ENCODE assay signal across 14 cellular contexts in the genomic region with DNA sequence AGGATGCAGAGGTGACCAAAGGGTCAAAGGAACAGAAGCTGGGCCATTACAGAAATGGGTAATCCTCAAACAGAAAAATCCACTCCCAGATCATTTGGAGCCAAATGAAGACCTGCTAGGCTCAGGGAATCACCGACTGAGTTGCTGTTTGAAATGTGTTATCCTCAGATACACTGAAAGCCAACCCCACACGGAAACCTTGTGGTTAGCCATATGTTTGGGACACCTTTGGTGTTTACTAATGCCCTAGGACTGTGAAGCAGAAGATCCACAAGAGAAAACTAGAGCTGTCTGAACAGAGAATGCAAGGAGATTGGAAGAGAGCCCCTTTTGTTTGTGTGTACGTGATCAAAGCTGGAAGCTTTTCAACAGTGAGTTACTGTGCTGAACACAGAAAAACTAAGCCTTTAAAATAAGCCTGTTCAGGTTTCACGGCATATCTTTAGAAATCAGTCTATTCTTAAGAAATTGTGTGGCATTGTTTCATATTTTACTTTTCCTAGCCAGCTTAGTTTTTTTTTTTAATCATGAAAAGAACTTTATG.
A peak's percentile ranks its signal among the peaks of the same experiment; 100 is the strongest.
DNase-seq lines count a peak whose midpoint lies in the region; ATAC-seq and TF ChIP-seq lines count a peak whose summit lies in the region.
"Had no signal": no experiment of that assay in that cellular context is flagged by ENCODE, and none has a peak within 500 bp of the region (broad histone marks: within the 10 kb centered on the region; RNA-seq: fewer than 3 reads in every experiment).

No MANE protein-coding gene starts in this region.

- H3K9me3 Mint-ChIP-seq in HFFc6, result peaks cover 45% of the 10 kb centered on the region

- no peak overlapping the region for H3K27ac ChIP-seq in left lung
- H3K27ac ChIP-seq: brain microvascular endothelial cell had no signal

- H3K27me3 ChIP-seq in left lung, result no peaks in the 10 kb centered on the region
- H3K27me3 ChIP-seq: brain microvascular endothelial cell had no signal

- peak; percentile 17 for DNase-seq in NK-92 treated with Interleukin-12 subunit alpha and Interleukin-12 subunit beta, amount 100 ng/mL, for 24 hours (lab: John Stamatoyannopoulos, UW)
- DNase-seq in NK-92 (lab: John Stamatoyannopoulos, UW; ENCODE audit: unreplicated experiment) (no peak), astrocyte of the hippocampus (ENCODE audit: low read depth, low spot score) (peak; percentile 9), inferior parietal cortex (ENCODE audit: extremely low spot score) (peak; percentile 46), posterior cingulate gyrus (no peak), NCI-H146 (lab: John Stamatoyannopoulos, UW) (no peak), HFFc6 (no peak), left lung (no peak)
- DNase-seq: activated effector memory CD4-positive, alpha-beta T cell treated with Interleukin-2 at 50 U/mL for 16 hours; brain microvascular endothelial cell; GOT3; Kasumi-1; NCI-H2081 treated with DMSO at 0.1 percent for 48 hours; small intestine had no signal

- no peaks in the 10 kb centered on the region for H3K36me3 Mint-ChIP-seq in HFFc6 (ENCODE audit: low read depth)

- no peaks in the 10 kb centered on the region for H3K36me3 ChIP-seq in left lung
- H3K36me3 ChIP-seq: brain microvascular endothelial cell had no signal

- peaks cover 2% of the 10 kb centered on the region for H3K27me3 Mint-ChIP-seq in HFFc6 (ENCODE audit: insufficient read depth)

- no peak overlapping the region for H3K4me3 Mint-ChIP-seq in HFFc6

- TF ChIP-seq CTCF in HFFc6 (IDR thresholded peaks at IDR 0.05), result no peak
- no peak for TF ChIP-seq CTCF in left lung (IDR thresholded peaks at IDR 0.05)

- H3K4me3 ChIP-seq in left lung, result no peak overlapping the region

- intact Hi-C loops in posterior cingulate gyrus (cut with DNase I), result no loop called here
- intact Hi-C loops in left lung (cut with DNase I), result no loop called here

- no peaks in the 10 kb centered on the region for H3K4me1 Mint-ChIP-seq in HFFc6 (ENCODE audit: low read depth)

- no peak for ATAC-seq in left lung

- H3K27ac Mint-ChIP-seq in HFFc6, result no peak overlapping the region

- no peaks in the 10 kb centered on the region for H3K4me1 ChIP-seq in left lung

- no peaks in the 10 kb centered on the region for H3K9me3 ChIP-seq in left lung

Comparison
In these comparisons a context has a peak if more than half of its experiments do, and no peak if none do; other contexts are left out.
1. DNase-seq: peak in NK-92 treated with Interleukin-12 subunit alpha and Interleukin-12 subunit beta, amount 100 ng/mL, for 24 hours (single experiment), astrocyte of the hippocampus (single experiment) and inferior parietal cortex (single experiment); none in NK-92 (single experiment), posterior cingulate gyrus (0 of 10), NCI-H146 (single experiment), HFFc6 (single experiment) and left lung (0 of 2).